3 cellular contexts compared by ENCODE assay signal in the genomic region with DNA sequence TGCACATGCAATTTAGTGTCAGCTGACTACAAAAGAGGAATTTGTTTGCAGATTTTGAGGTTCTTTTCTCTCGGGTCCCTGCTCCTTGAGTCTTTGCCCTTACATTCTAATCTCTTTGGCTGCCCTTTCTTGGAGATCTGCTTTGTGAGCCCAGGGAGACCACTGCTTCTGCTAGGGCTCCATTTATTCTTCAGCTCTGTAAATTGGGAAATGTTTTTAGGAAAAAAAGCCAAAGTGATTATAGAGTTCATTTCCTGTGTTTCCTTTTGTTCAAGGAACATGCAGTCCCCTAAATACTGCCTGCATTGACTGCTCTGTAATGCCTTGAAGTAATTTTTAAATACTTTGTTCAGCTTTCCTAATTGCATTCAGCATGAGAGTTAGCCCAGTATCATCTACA.
TF ChIP-seq lines count a peak whose summit lies in the region.

No MANE protein-coding gene starts in this region.

TF ChIP-seq in SK-N-SH, 30 proteins besides CTCF, POLR2A, EP300 and RAD21 (continues in another document):
- TF ChIP-seq RXRA (IDR thresholded peaks at IDR 0.05; ENCODE audit: borderline replicate concordance, low read depth) (no peak), POLR2AphosphoS5 (IDR thresholded peaks at IDR 0.05; ENCODE audit: low read depth, low read length) (no peak), GATA2 (CRISPR knock-in tag; IDR thresholded peaks at IDR 0.05) (no peak), NRF1 (IDR thresholded peaks at IDR 0.05; ENCODE audit: low read depth, low read length) (no peak), FOSL2 (IDR thresholded peaks at IDR 0.05; ENCODE audit: borderline replicate concordance, low read depth) (no peak), RFX5 (IDR thresholded peaks at IDR 0.05; ENCODE audit: low read length) (no peak), SIN3A (IDR thresholded peaks at IDR 0.05; ENCODE audit: borderline replicate concordance, low read depth, low read length) (no peak), CHD2 (IDR thresholded peaks at IDR 0.05; ENCODE audit: low read length, partially characterized antibody) (no peak), TAF1 (IDR thresholded peaks at IDR 0.05; ENCODE audit: borderline replicate concordance, low read depth, low read length) (no peak)
- TF ChIP-seq, protein P1, sequence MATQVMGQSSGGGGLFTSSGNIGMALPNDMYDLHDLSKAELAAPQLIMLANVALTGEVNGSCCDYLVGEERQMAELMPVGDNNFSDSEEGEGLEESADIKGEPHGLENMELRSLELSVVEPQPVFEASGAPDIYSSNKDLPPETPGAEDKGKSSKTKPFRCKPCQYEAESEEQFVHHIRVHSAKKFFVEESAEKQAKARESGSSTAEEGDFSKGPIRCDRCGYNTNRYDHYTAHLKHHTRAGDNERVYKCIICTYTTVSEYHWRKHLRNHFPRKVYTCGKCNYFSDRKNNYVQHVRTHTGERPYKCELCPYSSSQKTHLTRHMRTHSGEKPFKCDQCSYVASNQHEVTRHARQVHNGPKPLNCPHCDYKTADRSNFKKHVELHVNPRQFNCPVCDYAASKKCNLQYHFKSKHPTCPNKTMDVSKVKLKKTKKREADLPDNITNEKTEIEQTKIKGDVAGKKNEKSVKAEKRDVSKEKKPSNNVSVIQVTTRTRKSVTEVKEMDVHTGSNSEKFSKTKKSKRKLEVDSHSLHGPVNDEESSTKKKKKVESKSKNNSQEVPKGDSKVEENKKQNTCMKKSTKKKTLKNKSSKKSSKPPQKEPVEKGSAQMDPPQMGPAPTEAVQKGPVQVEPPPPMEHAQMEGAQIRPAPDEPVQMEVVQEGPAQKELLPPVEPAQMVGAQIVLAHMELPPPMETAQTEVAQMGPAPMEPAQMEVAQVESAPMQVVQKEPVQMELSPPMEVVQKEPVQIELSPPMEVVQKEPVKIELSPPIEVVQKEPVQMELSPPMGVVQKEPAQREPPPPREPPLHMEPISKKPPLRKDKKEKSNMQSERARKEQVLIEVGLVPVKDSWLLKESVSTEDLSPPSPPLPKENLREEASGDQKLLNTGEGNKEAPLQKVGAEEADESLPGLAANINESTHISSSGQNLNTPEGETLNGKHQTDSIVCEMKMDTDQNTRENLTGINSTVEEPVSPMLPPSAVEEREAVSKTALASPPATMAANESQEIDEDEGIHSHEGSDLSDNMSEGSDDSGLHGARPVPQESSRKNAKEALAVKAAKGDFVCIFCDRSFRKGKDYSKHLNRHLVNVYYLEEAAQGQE (IDR thresholded peaks at IDR 0.05; ENCODE audit: low read depth, low read length), result no peak
- TF ChIP-seq, protein P2, sequence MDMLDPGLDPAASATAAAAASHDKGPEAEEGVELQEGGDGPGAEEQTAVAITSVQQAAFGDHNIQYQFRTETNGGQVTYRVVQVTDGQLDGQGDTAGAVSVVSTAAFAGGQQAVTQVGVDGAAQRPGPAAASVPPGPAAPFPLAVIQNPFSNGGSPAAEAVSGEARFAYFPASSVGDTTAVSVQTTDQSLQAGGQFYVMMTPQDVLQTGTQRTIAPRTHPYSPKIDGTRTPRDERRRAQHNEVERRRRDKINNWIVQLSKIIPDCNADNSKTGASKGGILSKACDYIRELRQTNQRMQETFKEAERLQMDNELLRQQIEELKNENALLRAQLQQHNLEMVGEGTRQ (IDR thresholded peaks at IDR 0.05; ENCODE audit: borderline replicate concordance, low read depth, low read length), result no peak
- TF ChIP-seq, protein P3, sequence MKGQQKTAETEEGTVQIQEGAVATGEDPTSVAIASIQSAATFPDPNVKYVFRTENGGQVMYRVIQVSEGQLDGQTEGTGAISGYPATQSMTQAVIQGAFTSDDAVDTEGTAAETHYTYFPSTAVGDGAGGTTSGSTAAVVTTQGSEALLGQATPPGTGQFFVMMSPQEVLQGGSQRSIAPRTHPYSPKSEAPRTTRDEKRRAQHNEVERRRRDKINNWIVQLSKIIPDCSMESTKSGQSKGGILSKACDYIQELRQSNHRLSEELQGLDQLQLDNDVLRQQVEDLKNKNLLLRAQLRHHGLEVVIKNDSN (IDR thresholded peaks at IDR 0.05; ENCODE audit: borderline replicate concordance, low read depth), result no peak
- TF ChIP-seq, protein P4, sequence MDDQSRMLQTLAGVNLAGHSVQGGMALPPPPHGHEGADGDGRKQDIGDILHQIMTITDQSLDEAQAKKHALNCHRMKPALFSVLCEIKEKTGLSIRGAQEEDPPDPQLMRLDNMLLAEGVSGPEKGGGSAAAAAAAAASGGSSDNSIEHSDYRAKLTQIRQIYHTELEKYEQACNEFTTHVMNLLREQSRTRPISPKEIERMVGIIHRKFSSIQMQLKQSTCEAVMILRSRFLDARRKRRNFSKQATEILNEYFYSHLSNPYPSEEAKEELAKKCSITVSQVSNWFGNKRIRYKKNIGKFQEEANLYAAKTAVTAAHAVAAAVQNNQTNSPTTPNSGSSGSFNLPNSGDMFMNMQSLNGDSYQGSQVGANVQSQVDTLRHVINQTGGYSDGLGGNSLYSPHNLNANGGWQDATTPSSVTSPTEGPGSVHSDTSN (IDR thresholded peaks at IDR 0.05), result no peak

TF ChIP-seq in SK-N-SH treated with all-trans-retinoic acid at 6 μM for 48 hours, 23 proteins besides CTCF, POLR2A, EP300 and RAD21:
- no peak for TF ChIP-seq TOX (CRISPR knock-in tag; IDR thresholded peaks at IDR 0.05; ENCODE audit: borderline replicate concordance)
- TF ChIP-seq, protein P5, sequence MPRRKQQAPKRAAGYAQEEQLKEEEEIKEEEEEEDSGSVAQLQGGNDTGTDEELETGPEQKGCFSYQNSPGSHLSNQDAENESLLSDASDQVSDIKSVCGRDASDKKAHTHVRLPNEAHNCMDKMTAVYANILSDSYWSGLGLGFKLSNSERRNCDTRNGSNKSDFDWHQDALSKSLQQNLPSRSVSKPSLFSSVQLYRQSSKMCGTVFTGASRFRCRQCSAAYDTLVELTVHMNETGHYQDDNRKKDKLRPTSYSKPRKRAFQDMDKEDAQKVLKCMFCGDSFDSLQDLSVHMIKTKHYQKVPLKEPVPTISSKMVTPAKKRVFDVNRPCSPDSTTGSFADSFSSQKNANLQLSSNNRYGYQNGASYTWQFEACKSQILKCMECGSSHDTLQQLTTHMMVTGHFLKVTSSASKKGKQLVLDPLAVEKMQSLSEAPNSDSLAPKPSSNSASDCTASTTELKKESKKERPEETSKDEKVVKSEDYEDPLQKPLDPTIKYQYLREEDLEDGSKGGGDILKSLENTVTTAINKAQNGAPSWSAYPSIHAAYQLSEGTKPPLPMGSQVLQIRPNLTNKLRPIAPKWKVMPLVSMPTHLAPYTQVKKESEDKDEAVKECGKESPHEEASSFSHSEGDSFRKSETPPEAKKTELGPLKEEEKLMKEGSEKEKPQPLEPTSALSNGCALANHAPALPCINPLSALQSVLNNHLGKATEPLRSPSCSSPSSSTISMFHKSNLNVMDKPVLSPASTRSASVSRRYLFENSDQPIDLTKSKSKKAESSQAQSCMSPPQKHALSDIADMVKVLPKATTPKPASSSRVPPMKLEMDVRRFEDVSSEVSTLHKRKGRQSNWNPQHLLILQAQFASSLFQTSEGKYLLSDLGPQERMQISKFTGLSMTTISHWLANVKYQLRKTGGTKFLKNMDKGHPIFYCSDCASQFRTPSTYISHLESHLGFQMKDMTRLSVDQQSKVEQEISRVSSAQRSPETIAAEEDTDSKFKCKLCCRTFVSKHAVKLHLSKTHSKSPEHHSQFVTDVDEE (CRISPR knock-in tag; IDR thresholded peaks at IDR 0.05), result no peak
- TF ChIP-seq ZNF565 (CRISPR knock-in tag; conservative IDR thresholded peaks at IDR 0.05; ENCODE audit: low read depth), result no peak
- no peak for TF ChIP-seq GLIS3 (CRISPR knock-in tag; IDR thresholded peaks at IDR 0.05)
- TF ChIP-seq BACH2 (CRISPR knock-in tag; IDR thresholded peaks at IDR 0.05; ENCODE audit: borderline replicate concordance), result no peak
- TF ChIP-seq RARB (CRISPR knock-in tag; IDR thresholded peaks at IDR 0.05), result no peak
- TF ChIP-seq, protein P6, sequence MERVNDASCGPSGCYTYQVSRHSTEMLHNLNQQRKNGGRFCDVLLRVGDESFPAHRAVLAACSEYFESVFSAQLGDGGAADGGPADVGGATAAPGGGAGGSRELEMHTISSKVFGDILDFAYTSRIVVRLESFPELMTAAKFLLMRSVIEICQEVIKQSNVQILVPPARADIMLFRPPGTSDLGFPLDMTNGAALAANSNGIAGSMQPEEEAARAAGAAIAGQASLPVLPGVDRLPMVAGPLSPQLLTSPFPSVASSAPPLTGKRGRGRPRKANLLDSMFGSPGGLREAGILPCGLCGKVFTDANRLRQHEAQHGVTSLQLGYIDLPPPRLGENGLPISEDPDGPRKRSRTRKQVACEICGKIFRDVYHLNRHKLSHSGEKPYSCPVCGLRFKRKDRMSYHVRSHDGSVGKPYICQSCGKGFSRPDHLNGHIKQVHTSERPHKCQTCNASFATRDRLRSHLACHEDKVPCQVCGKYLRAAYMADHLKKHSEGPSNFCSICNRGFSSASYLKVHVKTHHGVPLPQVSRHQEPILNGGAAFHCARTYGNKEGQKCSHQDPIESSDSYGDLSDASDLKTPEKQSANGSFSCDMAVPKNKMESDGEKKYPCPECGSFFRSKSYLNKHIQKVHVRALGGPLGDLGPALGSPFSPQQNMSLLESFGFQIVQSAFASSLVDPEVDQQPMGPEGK (CRISPR knock-in tag; IDR thresholded peaks at IDR 0.05; ENCODE audit: borderline replicate concordance), result no peak
- TF ChIP-seq ARNTL (CRISPR knock-in tag; IDR thresholded peaks at IDR 0.05; ENCODE audit: borderline replicate concordance, low read depth), result no peak
- no peak for TF ChIP-seq ZFP3 (CRISPR knock-in tag; IDR thresholded peaks at IDR 0.05)
- TF ChIP-seq, protein P7, sequence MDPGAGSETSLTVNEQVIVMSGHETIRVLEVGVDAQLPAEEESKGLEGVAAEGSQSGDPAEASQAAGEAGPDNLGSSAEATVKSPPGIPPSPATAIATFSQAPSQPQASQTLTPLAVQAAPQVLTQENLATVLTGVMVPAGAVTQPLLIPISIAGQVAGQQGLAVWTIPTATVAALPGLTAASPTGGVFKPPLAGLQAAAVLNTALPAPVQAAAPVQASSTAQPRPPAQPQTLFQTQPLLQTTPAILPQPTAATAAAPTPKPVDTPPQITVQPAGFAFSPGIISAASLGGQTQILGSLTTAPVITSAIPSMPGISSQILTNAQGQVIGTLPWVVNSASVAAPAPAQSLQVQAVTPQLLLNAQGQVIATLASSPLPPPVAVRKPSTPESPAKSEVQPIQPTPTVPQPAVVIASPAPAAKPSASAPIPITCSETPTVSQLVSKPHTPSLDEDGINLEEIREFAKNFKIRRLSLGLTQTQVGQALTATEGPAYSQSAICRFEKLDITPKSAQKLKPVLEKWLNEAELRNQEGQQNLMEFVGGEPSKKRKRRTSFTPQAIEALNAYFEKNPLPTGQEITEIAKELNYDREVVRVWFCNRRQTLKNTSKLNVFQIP (CRISPR knock-in tag; IDR thresholded peaks at IDR 0.05; ENCODE audit: borderline replicate concordance, low read depth), result no peak

TF ChIP-seq in endothelial cell of umbilical vein, 7 proteins besides CTCF, POLR2A, EP300 and RAD21:
- TF ChIP-seq, protein P8, sequence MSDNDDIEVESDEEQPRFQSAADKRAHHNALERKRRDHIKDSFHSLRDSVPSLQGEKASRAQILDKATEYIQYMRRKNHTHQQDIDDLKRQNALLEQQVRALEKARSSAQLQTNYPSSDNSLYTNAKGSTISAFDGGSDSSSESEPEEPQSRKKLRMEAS (IDR thresholded peaks at IDR 0.05; ENCODE audit: insufficient read depth, insufficient read length), result no peak
- no peak for TF ChIP-seq GATA2 (IDR thresholded peaks at IDR 0.05; ENCODE audit: insufficient read depth, insufficient read length, low read depth, low read length)
- no peak for TF ChIP-seq JUN (IDR thresholded peaks at IDR 0.05; ENCODE audit: borderline replicate concordance, insufficient read depth, insufficient read length, low read depth)
